In the genomic region with DNA sequence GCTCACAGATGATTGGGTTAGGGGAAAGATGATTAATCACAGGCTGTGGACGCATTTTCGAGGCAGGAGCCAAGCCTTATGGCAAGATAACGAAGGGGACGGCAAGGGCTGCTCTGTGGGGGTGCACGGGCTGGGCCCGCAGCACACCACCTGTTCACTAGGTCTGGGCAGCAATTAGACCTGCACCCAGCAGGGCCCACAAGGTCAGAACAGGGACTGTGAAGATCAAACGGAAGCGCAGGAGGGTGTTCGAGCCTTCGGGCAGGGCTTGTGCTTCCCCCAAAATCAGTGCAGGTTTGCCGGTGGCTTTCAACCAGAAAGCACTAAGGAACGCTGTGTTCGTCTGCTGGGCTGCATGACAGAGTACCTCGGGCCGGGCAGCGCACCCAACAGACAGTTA, we compare ENCODE assay signal across 14 cellular contexts.
DNase-seq lines count a peak whose midpoint lies in the region; ATAC-seq and TF ChIP-seq lines count a peak whose summit lies in the region.
"Had no signal": no experiment of that assay in that cellular context is flagged by ENCODE, and none has a peak within 500 bp of the region (broad histone marks: within the 10 kb centered on the region; RNA-seq: fewer than 3 reads in every experiment).

No MANE protein-coding gene starts in this region.

- no peaks in the 10 kb centered on the region for H3K9me3 Mint-ChIP-seq in progenitor cell of endocrine pancreas (ENCODE audit: low read depth)
- H3K9me3 Mint-ChIP-seq: CD4-positive, alpha-beta memory T cell had no signal

- no peak for ATAC-seq in Right ventricle myocardium superior (ENCODE audit: poor library complexity)
- ATAC-seq: HepG2 had no signal

- intact Hi-C loops in Right ventricle myocardium superior (cut with DNase I), result no loop called here

- H3K27ac Mint-ChIP-seq in progenitor cell of endocrine pancreas, result peak overlapping the region; percentile 53
- H3K27ac Mint-ChIP-seq: CD14-positive monocyte; CD4-positive, alpha-beta memory T cell had no signal

- DNase-seq in NCI-H524 (lab: John Stamatoyannopoulos, UW) (peak; percentile 7 to 49), NCI-H524 treated with DMSO at 0.1 percent for 48 hours (lab: John Stamatoyannopoulos, UW) (no peak), NCI-H69 (lab: John Stamatoyannopoulos, UW) (peak; percentile 79), cerebellum (ENCODE audit: low spot score) (peak; percentile 41), progenitor cell of endocrine pancreas (ENCODE audit: low spot score, unreplicated experiment) (no peak), Right ventricle myocardium superior (no peak), medulla oblongata (ENCODE audit: extremely low spot score) (no peak)
- DNase-seq: 8988T; CD4-positive, alpha-beta memory T cell; DMS53; DND-41; GM23248 had no signal

- TF ChIP-seq CTCF in progenitor cell of endocrine pancreas (IDR thresholded peaks at IDR 0.05; ENCODE audit: unreplicated experiment), result no peak

- peaks cover 2% of the 10 kb centered on the region for H3K4me1 Mint-ChIP-seq in progenitor cell of endocrine pancreas (ENCODE audit: low read depth)
- H3K4me1 Mint-ChIP-seq: CD14-positive monocyte; CD4-positive, alpha-beta memory T cell had no signal

- peaks cover 25% of the 10 kb centered on the region for H3K27me3 Mint-ChIP-seq in progenitor cell of endocrine pancreas

- H3K36me3 Mint-ChIP-seq in progenitor cell of endocrine pancreas (ENCODE audit: insufficient read depth), result no peaks in the 10 kb centered on the region
- H3K36me3 Mint-ChIP-seq: CD14-positive monocyte; CD4-positive, alpha-beta memory T cell had no signal

- no peak overlapping the region for H3K4me3 Mint-ChIP-seq in progenitor cell of endocrine pancreas (ENCODE audit: low read depth)
- H3K4me3 Mint-ChIP-seq: CD14-positive monocyte; CD4-positive, alpha-beta memory T cell had no signal

Comparison
In these comparisons a context has a peak if more than half of its experiments do, and no peak if none do; other contexts are left out.
1. DNase-seq: peak in NCI-H524 (2 of 2), NCI-H69 (single experiment) and cerebellum (single experiment); none in NCI-H524 treated with DMSO at 0.1 percent for 48 hours (single experiment), progenitor cell of endocrine pancreas (single experiment), Right ventricle myocardium superior (single experiment) and medulla oblongata (single experiment).